1 cellular context compared by ENCODE assay signal in the genomic region with DNA sequence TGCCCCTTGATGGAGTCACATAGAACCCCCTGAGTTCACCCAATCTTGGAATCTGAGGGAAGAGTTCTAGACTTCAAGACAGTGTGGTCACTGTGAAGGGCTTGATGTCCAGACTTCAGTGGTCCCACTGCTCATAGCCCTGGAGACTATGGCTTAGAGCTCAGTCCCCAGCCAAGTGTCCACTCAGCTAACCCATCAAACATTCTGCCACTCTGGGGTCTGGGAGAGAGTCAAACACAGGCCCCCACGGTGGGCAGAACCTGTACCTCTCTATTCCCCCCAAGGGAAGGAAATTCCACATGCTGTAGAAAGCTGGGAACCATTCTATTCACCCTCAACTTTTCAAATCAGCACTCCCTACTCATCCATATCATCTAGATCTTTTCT.
TF ChIP-seq lines count a peak whose summit lies in the region.

No MANE protein-coding gene starts in this region.

TF ChIP-seq in HCT116, 20 proteins besides CTCF, POLR2A, EP300 and RAD21:
- TF ChIP-seq, protein P1, sequence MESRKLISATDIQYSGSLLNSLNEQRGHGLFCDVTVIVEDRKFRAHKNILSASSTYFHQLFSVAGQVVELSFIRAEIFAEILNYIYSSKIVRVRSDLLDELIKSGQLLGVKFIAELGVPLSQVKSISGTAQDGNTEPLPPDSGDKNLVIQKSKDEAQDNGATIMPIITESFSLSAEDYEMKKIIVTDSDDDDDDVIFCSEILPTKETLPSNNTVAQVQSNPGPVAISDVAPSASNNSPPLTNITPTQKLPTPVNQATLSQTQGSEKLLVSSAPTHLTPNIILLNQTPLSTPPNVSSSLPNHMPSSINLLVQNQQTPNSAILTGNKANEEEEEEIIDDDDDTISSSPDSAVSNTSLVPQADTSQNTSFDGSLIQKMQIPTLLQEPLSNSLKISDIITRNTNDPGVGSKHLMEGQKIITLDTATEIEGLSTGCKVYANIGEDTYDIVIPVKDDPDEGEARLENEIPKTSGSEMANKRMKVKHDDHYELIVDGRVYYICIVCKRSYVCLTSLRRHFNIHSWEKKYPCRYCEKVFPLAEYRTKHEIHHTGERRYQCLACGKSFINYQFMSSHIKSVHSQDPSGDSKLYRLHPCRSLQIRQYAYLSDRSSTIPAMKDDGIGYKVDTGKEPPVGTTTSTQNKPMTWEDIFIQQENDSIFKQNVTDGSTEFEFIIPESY (IDR thresholded peaks at IDR 0.05; ENCODE audit: extremely low read depth, insufficient replicate concordance, low read length) = no peak
- TF ChIP-seq EGR1 (IDR thresholded peaks at IDR 0.05; ENCODE audit: low read depth) (no peak), EZH2phosphoT487 (IDR thresholded peaks at IDR 0.05; ENCODE audit: borderline replicate concordance) (no peak), ZFX (IDR thresholded peaks at IDR 0.05) (no peak), POLR2AphosphoS5 (IDR thresholded peaks at IDR 0.05; ENCODE audit: low read depth, low read length) (no peak), ELF1 (IDR thresholded peaks at IDR 0.05; ENCODE audit: borderline replicate concordance, low read depth) (no peak), EZH2 (IDR thresholded peaks at IDR 0.05) (no peak), SIN3A (IDR thresholded peaks at IDR 0.05; ENCODE audit: low read depth) (no peak), ZNF274 (IDR thresholded peaks at IDR 0.05; ENCODE audit: low read depth, low read length) (no peak), FOSL1 (IDR thresholded peaks at IDR 0.05; ENCODE audit: low read depth) (no peak), SRF (IDR thresholded peaks at IDR 0.05; ENCODE audit: low read depth) (no peak), CEBPB (IDR thresholded peaks at IDR 0.05; ENCODE audit: low read depth) (no peak), TCF7L2 (IDR thresholded peaks at IDR 0.05; ENCODE audit: borderline replicate concordance, extremely low read depth, insufficient read depth, insufficient read length) (no peak), CBX3 (IDR thresholded peaks at IDR 0.05; ENCODE audit: low read depth) (no peak)
- TF ChIP-seq, protein P2, sequence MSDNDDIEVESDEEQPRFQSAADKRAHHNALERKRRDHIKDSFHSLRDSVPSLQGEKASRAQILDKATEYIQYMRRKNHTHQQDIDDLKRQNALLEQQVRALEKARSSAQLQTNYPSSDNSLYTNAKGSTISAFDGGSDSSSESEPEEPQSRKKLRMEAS (IDR thresholded peaks at IDR 0.05) = no peak
- TF ChIP-seq, protein P3, sequence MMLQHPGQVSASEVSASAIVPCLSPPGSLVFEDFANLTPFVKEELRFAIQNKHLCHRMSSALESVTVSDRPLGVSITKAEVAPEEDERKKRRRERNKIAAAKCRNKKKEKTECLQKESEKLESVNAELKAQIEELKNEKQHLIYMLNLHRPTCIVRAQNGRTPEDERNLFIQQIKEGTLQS (IDR thresholded peaks at IDR 0.05) = no peak
TF ChIP-seq in HCT116: peak in this region for 0.
